ENCODE assay signal across 27 cellular contexts in the genomic region with DNA sequence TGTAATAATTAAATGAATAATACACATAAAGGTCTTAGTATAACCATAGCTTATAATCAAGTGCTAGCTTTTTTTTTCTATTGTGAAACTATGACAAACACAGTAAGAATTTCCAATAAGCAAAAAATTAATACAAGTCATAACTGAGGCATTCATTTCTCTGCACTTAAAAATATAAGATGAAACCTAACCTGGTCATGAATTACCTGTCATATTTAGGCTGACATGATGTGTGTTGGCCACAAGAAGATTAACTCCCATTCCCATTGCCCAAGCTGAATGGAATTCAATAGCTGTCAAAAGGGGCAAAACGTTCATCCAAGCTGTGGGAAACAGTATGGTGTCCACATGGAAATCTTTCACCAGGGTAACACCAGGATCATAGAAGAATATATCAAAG. TPM values are rescaled to one million over a fixed set of nuclear protein-coding genes. Genes with fewer than 3 reads are reported as not detected.
DNase-seq lines count a peak whose midpoint lies in the region; ATAC-seq and TF ChIP-seq lines count a peak whose summit lies in the region.
"Had no signal": no experiment of that assay in that cellular context is flagged by ENCODE, and none has a peak within 500 bp of the region (broad histone marks: within the 10 kb centered on the region; RNA-seq: fewer than 3 reads in every experiment).

No MANE protein-coding gene starts in this region.

- H3K4me3 Mint-ChIP-seq in stimulated activated memory B cell treated with anti-CD40 and anti-IgM and Interleukin-4, amounts not matched to agents 10 μg/mL and 1 μg/mL and 100 μg/mL, for 72 hours, result no peak overlapping the region
- H3K4me3 Mint-ChIP-seq: B cell, CD14-positive monocyte had no signal

- peaks cover 8% of the 10 kb centered on the region for H3K4me1 ChIP-seq in foreskin keratinocyte
- H3K4me1 ChIP-seq: SJCRH30 had no signal

- H3K27me3 Mint-ChIP-seq in stimulated activated memory B cell treated with anti-CD40 and anti-IgM and Interleukin-4, amounts not matched to agents 10 μg/mL and 1 μg/mL and 100 μg/mL, for 72 hours, result no peaks in the 10 kb centered on the region
- H3K27me3 Mint-ChIP-seq: B cell; CD8-positive, alpha-beta memory T cell had no signal

- no peak overlapping the region for H3K27ac ChIP-seq in foreskin keratinocyte
- H3K27ac ChIP-seq: 22Rv1, GM23248, SJCRH30 had no signal

- TF ChIP-seq CTCF in foreskin keratinocyte (conservative IDR thresholded peaks at IDR 0.05), result no peak

- H3K36me3 Mint-ChIP-seq in stimulated activated memory B cell treated with anti-CD40 and anti-IgM and Interleukin-4, amounts not matched to agents 10 μg/mL and 1 μg/mL and 100 μg/mL, for 72 hours, result peaks cover 6% of the 10 kb centered on the region

- DNase-seq in activated CD4-positive, CD25-positive, alpha-beta regulatory T cell treated with anti-CD3 and anti-CD28 coated beads, Interleukin-2, amount 50 U/mL, for 72 hours, result no peak
- DNase-seq in HCEC 1CT (peak; percentile 21), foreskin keratinocyte (peak; percentile 56 to 83)
- DNase-seq: CD8-positive, alpha-beta memory T cell; DMS 273 treated with DMSO at 0.1 percent for 48 hours; DMS79; EL; GF-D8; GM23248; H7; Kasumi-1; NCI-H1092 treated with DMSO at 0.1 percent for 48 hours; NCI-H1436 treated with DMSO at 0.1 percent for 48 hours; NCI-H1930; NCI-H2107; NCI-H524; NCI-H774; SJCRH30 had no signal

- peak overlapping the region; percentile 87 for H3K27ac Mint-ChIP-seq in stimulated activated memory B cell treated with anti-CD40 and anti-IgM and Interleukin-4, amounts not matched to agents 10 μg/mL and 1 μg/mL and 100 μg/mL, for 72 hours

- H3K27me3 ChIP-seq in foreskin keratinocyte, result no peaks in the 10 kb centered on the region
- H3K27me3 ChIP-seq: SJCRH30 had no signal

- H3K4me1 Mint-ChIP-seq in stimulated activated memory B cell treated with anti-CD40 and anti-IgM and Interleukin-4, amounts not matched to agents 10 μg/mL and 1 μg/mL and 100 μg/mL, for 72 hours, result peaks cover 34% of the 10 kb centered on the region

- no peaks in the 10 kb centered on the region for H3K9me3 Mint-ChIP-seq in stimulated activated memory B cell treated with anti-CD40 and anti-IgM and Interleukin-4, amounts not matched to agents 10 μg/mL and 1 μg/mL and 100 μg/mL, for 72 hours
- H3K9me3 Mint-ChIP-seq: CD8-positive, alpha-beta memory T cell had no signal

- ATAC-seq in activated CD4-positive, CD25-positive, alpha-beta regulatory T cell treated with anti-CD3 and anti-CD28 coated beads, Interleukin-2, amount 50 U/mL, for 24 hours, result peak; percentile 21 to 41
- peak; percentile 69 for ATAC-seq in foreskin keratinocyte
- no peak for ATAC-seq in stimulated activated memory B cell treated with anti-CD40 and anti-IgM and Interleukin-4, amounts not matched to agents 10 μg/mL and 1 μg/mL and 100 μg/mL, for 72 hours
- no peak for ATAC-seq in GM21367 (IDR thresholded peaks at IDR 0.05; ENCODE audit: unreplicated experiment)
- ATAC-seq in HG02763 (IDR thresholded peaks at IDR 0.05; ENCODE audit: unreplicated experiment), result no peak
- ATAC-seq: Right ventricle myocardium inferior had no signal

RNA-seq across cellular contexts. Expression of a gene that starts 5.4 kb away (rescaled TPM):
- not detected in 2 replicates for total RNA-seq in foreskin keratinocyte
- polyA plus RNA-seq in foreskin keratinocyte, result not detected in 2 replicates
- total RNA-seq: GM23248, H7 had no signal

RNA-seq across cellular contexts. Expression of a gene that starts 38.4 kb away (rescaled TPM):
- 0.54 and 0.67 TPM in 2 replicates for total RNA-seq in foreskin keratinocyte
- polyA plus RNA-seq in foreskin keratinocyte, result 0.55 and 0.61 TPM in 2 replicates
- total RNA-seq: B cell; CD8-positive, alpha-beta memory T cell; H7; K562 had no signal
- polyA plus RNA-seq: CD8-positive, alpha-beta memory T cell; K562 had no signal

RNA-seq across cellular contexts. Expression of a gene that starts 46.2 kb away (rescaled TPM):
- total RNA-seq in foreskin keratinocyte, result 14.1 and 14.8 TPM in 2 replicates
- polyA plus RNA-seq in foreskin keratinocyte, result 8.3 and 8.7 TPM in 2 replicates

Comparison
In these comparisons a context has a peak if more than half of its experiments do, and no peak if none do; other contexts are left out.
1. ATAC-seq: peak in activated CD4-positive, CD25-positive, alpha-beta regulatory T cell treated with anti-CD3 and anti-CD28 coated beads, Interleukin-2, amount 50 U/mL, for 24 hours (2 of 2) and foreskin keratinocyte (single experiment); none in stimulated activated memory B cell treated with anti-CD40 and anti-IgM and Interleukin-4, amounts not matched to agents 10 μg/mL and 1 μg/mL and 100 μg/mL, for 72 hours (single experiment), GM21367 (single experiment) and HG02763 (single experiment).